8 cellular contexts compared by ENCODE assay signal in genomic region chr5:177004961-177005360, GRCh38. TPM values are rescaled to one million over a fixed set of nuclear protein-coding genes. Genes with fewer than 3 reads are reported as not detected.
A peak's percentile ranks its signal among the peaks of the same experiment; 100 is the strongest.
DNase-seq lines count a peak whose midpoint lies in the region; ATAC-seq and TF ChIP-seq lines count a peak whose summit lies in the region.

No MANE protein-coding gene starts in this region.

- H3K4me3 ChIP-seq in SK-N-SH (ENCODE audit: low read depth in 2 of 2, low read length in 1 of 2) (peak overlapping the region; percentile 73 to 86), skin epidermis (peak overlapping the region in 4 of 7 experiments; percentile 59 to 97 (median 96)), transverse colon (peak overlapping the region in 1 of 4 donors; percentile 66)

- H3K27ac Mint-ChIP-seq in WTC11 (no peak overlapping the region), glutamatergic neuron (ENCODE audit: unreplicated experiment) (no peak overlapping the region)

- CTCF ChIA-PET in SK-N-SH (lab: Yijun Ruan, JAX) (interaction anchor here (0.6 to 5.2 kb wide), 11 partner anchors 12 to 347 kb away, joined by 3 to 21 read pairs (median 3); partner anchors contain the start of gene ZNF346), WTC11 (lab: Charles Lee) (interaction anchor here (0.7 to 2.8 kb wide), 8 partner anchors 18 to 344 kb away, joined by 3 to 19 read pairs (median 7); partner anchors contain the start of genes FGFR4 and ZNF346)

- H3K9me3 ChIP-seq in SK-N-SH (no peaks in the 10 kb centered on the region), transverse colon (no peaks in the 10 kb centered on the region)

- DNase-seq in SK-N-SH (no peak), WTC11 (ENCODE audit: low spot score) (no peak), glutamatergic neuron (no peak), transverse colon (no peak), NCI-H82 (lab: John Stamatoyannopoulos, UW) (no peak)

- peaks cover 0 to 10% of the 10 kb centered on the region in 2 experiments for H3K36me3 ChIP-seq in SK-N-SH (replicated peaks in 1 of 2; ENCODE audit: control insufficient read depth in 1 of 2, insufficient read depth in 2 of 2, low read length in 1 of 2)
- H3K36me3 ChIP-seq in transverse colon: no peaks in the 10 kb centered on the region

- TF ChIP-seq RAD21 in SK-N-SH (IDR thresholded peaks at IDR 0.05; ENCODE audit: low read length): no peak

- peaks cover 65% of the 10 kb centered on the region for H3K79me2 ChIP-seq in SK-N-SH (ENCODE audit: insufficient read depth)

- H3K27me3 Mint-ChIP-seq in WTC11 (ENCODE audit: low read depth) (peaks cover 5% of the 10 kb centered on the region; the same call in 1 of the 2 replicates), glutamatergic neuron (ENCODE audit: unreplicated experiment) (peaks cover 1% of the 10 kb centered on the region)

- peaks cover 8% of the 10 kb centered on the region in 2 experiments; a peak in 3 of 4 replicates for H3K4me1 ChIP-seq in SK-N-SH (ENCODE audit: control insufficient read depth in 1 of 2, insufficient read depth in 2 of 2, low read depth in 1 of 2, low read length in 1 of 2)
- H3K4me1 ChIP-seq in transverse colon: peaks cover 4 to 22% (median 16%) of the 10 kb centered on the region in 4 donors

- WGBS in SK-N-SH (ENCODE audit: low lambda C conversion rate): 90% methylated on average over 10 of the region's 10 CpGs
- WGBS in transverse colon (ENCODE audit: low coverage in 1 of 2), 2 donors: 84 to 100% methylated on average over 2 to 10 of the region's 10 CpGs

- H3K4me1 Mint-ChIP-seq in WTC11 (peaks cover 26% of the 10 kb centered on the region), glutamatergic neuron (ENCODE audit: low read depth, unreplicated experiment) (peaks cover 15% of the 10 kb centered on the region)

- no peak for ATAC-seq in SK-N-SH treated with all-trans-retinoic acid at 6 μM for 48 hours
- no peak for ATAC-seq in WTC11
- ATAC-seq in HG02840 (IDR thresholded peaks at IDR 0.05; ENCODE audit: low FRiP score, unreplicated experiment): no peak

- H3K27ac ChIP-seq in SK-N-SH (ENCODE audit: low read depth in 2 of 2, low read length in 1 of 2): no peak overlapping the region
- H3K27ac ChIP-seq in skin epidermis: no peak overlapping the region
- H3K27ac ChIP-seq in transverse colon: peak overlapping the region in 2 of 4 donors; percentile 92 to 96

- peaks cover 51% of the 10 kb centered on the region for H4K20me1 ChIP-seq in SK-N-SH (ENCODE audit: insufficient read depth)

- peak overlapping the region; percentile 96; the same call in 1 of the 2 replicates for H3K9ac ChIP-seq in SK-N-SH

- TF ChIP-seq CTCF in SK-N-SH (IDR thresholded peaks at IDR 0.05) (no peak), WTC11 (IDR thresholded peaks at IDR 0.05) (no peak), glutamatergic neuron (IDR thresholded peaks at IDR 0.05; ENCODE audit: partially characterized antibody, unreplicated experiment) (no peak), transverse colon (IDR thresholded peaks at IDR 0.05) (no peak)

- H3K9me3 Mint-ChIP-seq in WTC11 (no peaks in the 10 kb centered on the region), glutamatergic neuron (ENCODE audit: unreplicated experiment) (peaks cover 6% of the 10 kb centered on the region)

- POLR2A ChIA-PET in SK-N-SH (lab: Yijun Ruan, JAX): interaction anchor here (0.6 to 1.0 kb wide), 3 partner anchors 11 to 187 kb away, joined by 3 to 4 read pairs (median 3); no protein-coding TSS in a partner anchor
- POLR2A ChIA-PET in WTC11 (lab: Charles Lee): no interaction called here

- H3K4me2 ChIP-seq in SK-N-SH: peak overlapping the region; percentile 91

- no peaks in the 10 kb centered on the region for H3F3A ChIP-seq in SK-N-SH (replicated peaks; ENCODE audit: insufficient read depth)

- no peak for TF ChIP-seq EP300 in SK-N-SH (IDR thresholded peaks at IDR 0.05; ENCODE audit: borderline replicate concordance in 1 of 2, low read depth in 1 of 2, low read length in 1 of 2)
- no peak for TF ChIP-seq EP300 in transverse colon (IDR thresholded peaks at IDR 0.05; ENCODE audit: low read depth)

- intact Hi-C loops in transverse colon (cut with DNase I; ENCODE audit: low total_unique reads): no loop called here

- H3K4me3 Mint-ChIP-seq in WTC11: peak overlapping the region; percentile 94
- H3K4me3 Mint-ChIP-seq in glutamatergic neuron (ENCODE audit: unreplicated experiment): peak overlapping the region; percentile 90

- no peak for TF ChIP-seq POLR2A in transverse colon (IDR thresholded peaks at IDR 0.05)

- H3K27me3 ChIP-seq in SK-N-SH (ENCODE audit: insufficient read depth): no peaks in the 10 kb centered on the region
- no peaks in the 10 kb centered on the region for H3K27me3 ChIP-seq in transverse colon

- in situ Hi-C loops in transverse colon (cut with MboI; ENCODE audit: low pct_ligation_motif_present in 1 of 4, low pct_unique_long_range_greater_than_20kb in 1 of 4, low sequenced_read_pairs in 3 of 4): no loop called here

- H3K36me3 Mint-ChIP-seq in WTC11 (peaks cover 3% of the 10 kb centered on the region; the same call in 1 of the 2 replicates), glutamatergic neuron (ENCODE audit: unreplicated experiment) (no peaks in the 10 kb centered on the region)

- H3K9me2 ChIP-seq in SK-N-SH: no peaks in the 10 kb centered on the region

- H2AFZ ChIP-seq in SK-N-SH (ENCODE audit: low read depth): no peak overlapping the region

TF ChIP-seq in SK-N-SH, 30 proteins besides CTCF, POLR2A, EP300 and RAD21 (continues in another document):
- TF ChIP-seq USF1 (IDR thresholded peaks at IDR 0.05; ENCODE audit: borderline replicate concordance, low read depth): no peak
- TF ChIP-seq FOXM1 (IDR thresholded peaks at IDR 0.05; ENCODE audit: low read depth): no peak
- TF ChIP-seq YY1 (IDR thresholded peaks at IDR 0.05; ENCODE audit: low read depth): no peak
- no peak for TF ChIP-seq RXRA (IDR thresholded peaks at IDR 0.05; ENCODE audit: borderline replicate concordance, low read depth)
- no peak for TF ChIP-seq EZH2phosphoT487 (IDR thresholded peaks at IDR 0.05; ENCODE audit: borderline replicate concordance, low read depth)
- TF ChIP-seq POLR2AphosphoS5 (IDR thresholded peaks at IDR 0.05; ENCODE audit: low read depth, low read length): no peak
- no peak for TF ChIP-seq CHD2 (IDR thresholded peaks at IDR 0.05; ENCODE audit: low read length, partially characterized antibody)
- no peak for TF ChIP-seq RFX5 (IDR thresholded peaks at IDR 0.05; ENCODE audit: low read length)

TF ChIP-seq in SK-N-SH treated with all-trans-retinoic acid at 6 μM for 48 hours, 23 proteins besides CTCF, POLR2A, EP300 and RAD21 (continues in another document):
- TF ChIP-seq ESRRG (CRISPR knock-in tag; IDR thresholded peaks at IDR 0.05): no peak
- no peak for TF ChIP-seq CSDC2 (CRISPR knock-in tag; IDR thresholded peaks at IDR 0.05)
- TF ChIP-seq GLIS3 (CRISPR knock-in tag; IDR thresholded peaks at IDR 0.05): no peak
- TF ChIP-seq CREB5 (CRISPR knock-in tag; IDR thresholded peaks at IDR 0.05; ENCODE audit: low read depth): no peak
- TF ChIP-seq ZNF70 (CRISPR knock-in tag; IDR thresholded peaks at IDR 0.05): no peak
- TF ChIP-seq ZFP30 (CRISPR knock-in tag; IDR thresholded peaks at IDR 0.05): no peak
- no peak for TF ChIP-seq ZNF8 (CRISPR knock-in tag; IDR thresholded peaks at IDR 0.05)
- no peak for TF ChIP-seq ARNTL (CRISPR knock-in tag; IDR thresholded peaks at IDR 0.05; ENCODE audit: borderline replicate concordance, low read depth)

TF ChIP-seq in WTC11, 78 proteins besides CTCF, POLR2A, EP300 and RAD21:
- TF ChIP-seq ZNF121 (CRISPR knock-in tag; IDR thresholded peaks at IDR 0.05): peak; percentile 90
- no peak for TF ChIP-seq GRHL2 (CRISPR knock-in tag; IDR thresholded peaks at IDR 0.05; ENCODE audit: insufficient replicate concordance, severe bottlenecking)

RNA-seq across cellular contexts. Expression of gene UIMC1, which starts 1.6 kb away (rescaled TPM):
- polyA plus RNA-seq in SK-N-SH (2012; rRNA removed): 19.9 and 24.3 TPM in 2 replicates
- 23.5 and 25.1 TPM in 2 replicates for polyA plus RNA-seq in SK-N-SH (2012; cell fraction: cytosol; rRNA removed)
- polyA plus RNA-seq in SK-N-SH (2012; cell fraction: nucleus; rRNA removed): 25.8 and 39.3 TPM in 2 replicates
- total RNA-seq in WTC11 (2021) (44.4 to 48.0 TPM (median 46.1 TPM) in 3 replicates), glutamatergic neuron (ENCODE audit: unreplicated experiment) (38.5 TPM), transverse colon (100 to 1,000 TPM in 1 of 4 donors, 10 to 100 TPM in 3; 25.1 to 213 (median 34.6) TPM)

RNA-seq across cellular contexts. Expression of gene ZNF346, which starts 17.5 kb away (rescaled TPM):
- 15.1 and 19.6 TPM in 2 replicates for polyA plus RNA-seq in SK-N-SH (2012; rRNA removed)
- 10.7 and 13.6 TPM in 2 replicates for polyA plus RNA-seq in SK-N-SH (2012; cell fraction: cytosol; rRNA removed)
- polyA plus RNA-seq in SK-N-SH (2012; cell fraction: nucleus; rRNA removed): 18.3 and 24.5 TPM in 2 replicates
- total RNA-seq in WTC11 (2021) (18.4 to 25.4 TPM (median 19.4 TPM) in 3 replicates), glutamatergic neuron (ENCODE audit: unreplicated experiment) (18.2 TPM), transverse colon (10 to 100 TPM; 10.1 to 19.5 (median 12.6) TPM)
